In the genomic region with DNA sequence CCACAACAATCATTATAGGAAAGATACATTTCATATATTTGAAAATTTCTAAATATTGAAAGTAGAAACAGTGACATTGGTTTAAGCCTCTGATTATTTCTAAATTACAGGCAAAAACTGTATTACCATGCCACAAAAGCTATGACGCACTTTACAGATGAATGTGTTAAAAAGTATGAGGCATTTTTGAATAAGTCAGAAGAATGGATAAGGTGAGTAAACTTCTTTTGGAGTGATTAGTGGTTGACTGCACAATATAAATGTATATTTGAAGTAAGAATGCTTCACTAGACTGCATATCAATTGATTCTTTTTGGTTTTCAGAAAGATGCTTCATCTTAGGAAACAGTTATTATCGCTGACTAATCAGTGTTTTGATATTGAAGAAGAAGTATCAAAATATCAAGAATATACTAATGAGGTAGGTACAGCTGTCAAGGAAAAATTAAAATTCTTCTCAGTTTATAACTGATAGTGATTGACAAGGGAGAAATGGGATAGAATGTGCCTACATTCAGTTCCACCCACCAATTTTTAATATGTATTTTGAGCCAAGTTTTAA, we compare ENCODE assay signal across 23 cellular contexts.
"Had no signal": no experiment of that assay in that cellular context is flagged by ENCODE, and none has a peak within 500 bp of the region (broad histone marks: within the 10 kb centered on the region; RNA-seq: fewer than 3 reads in every experiment).

No MANE protein-coding gene starts in this region.

- H3K27me3 ChIP-seq: MG63 had no signal

- H3K9me3 ChIP-seq: MG63, SK-N-SH had no signal

- ATAC-seq: Panc1, PC-3 had no signal

- H3K4me3 ChIP-seq: MG63 had no signal

- DNase-seq: Karpas-422; KG1; MG63; NCI-H1092; NCI-H1105 treated with DMSO at 0.1 percent for 48 hours; NCI-H1417 treated with DMSO at 0.1 percent for 48 hours; NCI-H146; NCI-H1694 treated with DMSO at 0.1 percent for 48 hours; NCI-H1930; NCI-H2081; NCI-H2107; NCI-H2227 treated with DMSO at 0.1 percent for 48 hours; NCI-H446; NCI-H510A; NCI-H524 treated with DMSO at 0.1 percent for 48 hours; NCI-H69; NCI-H774; NK-92 treated with Interleukin-12 subunit alpha and Interleukin-12 subunit beta, amount 100 ng/mL, for 24 hours; PC-3; SHP77; SK-N-SH had no signal

- H3K27ac ChIP-seq: RWPE1 had no signal

- H3K9ac ChIP-seq: SK-N-SH had no signal

- H3K4me2 ChIP-seq: SK-N-SH had no signal
